In the genomic region with DNA sequence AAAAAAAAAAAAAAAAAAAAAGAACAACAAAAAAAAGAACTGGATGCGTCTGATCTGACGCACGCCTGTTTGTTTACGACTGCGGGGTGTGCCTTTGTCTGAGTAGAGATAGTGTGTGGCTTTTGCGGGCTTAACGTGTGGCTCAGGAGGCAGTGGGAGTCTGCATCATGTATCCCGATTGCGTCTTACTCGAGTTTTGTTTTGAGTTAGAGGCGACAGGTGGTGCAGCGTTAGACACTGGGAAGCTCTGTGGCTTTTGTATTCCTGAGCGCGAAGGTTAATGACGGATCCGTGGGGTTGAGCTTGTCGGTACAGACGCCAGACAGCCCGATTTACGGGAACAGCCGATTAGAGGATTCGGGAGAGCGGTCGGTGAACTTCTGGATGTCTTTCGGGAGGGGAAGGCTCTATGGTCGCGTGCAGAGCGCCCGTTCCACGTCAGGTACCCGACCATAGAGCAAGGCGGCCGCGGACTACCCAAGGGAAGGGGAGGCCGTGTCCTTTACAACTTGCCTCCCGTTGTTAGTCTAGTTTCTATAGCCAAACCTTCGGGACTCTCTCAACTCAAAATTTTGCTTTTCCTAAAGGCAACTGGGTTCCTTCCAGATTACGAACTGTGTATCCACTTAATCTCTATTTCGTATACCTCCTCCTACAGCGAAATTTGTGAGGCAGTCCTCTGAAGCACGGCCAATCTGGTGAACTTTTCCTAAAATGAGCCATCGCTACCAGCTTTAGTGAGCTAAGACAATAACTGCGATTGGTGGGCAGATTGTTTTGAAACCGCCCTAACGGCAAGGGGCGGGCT, we compare ENCODE assay signal across 8 cellular contexts. TPM values are rescaled to one million over a fixed set of nuclear protein-coding genes. Genes with fewer than 3 reads are reported as not detected.
A peak's percentile ranks its signal among the peaks of the same experiment; 100 is the strongest.
DNase-seq lines count a peak whose midpoint lies in the region; ATAC-seq, FAIRE-seq and TF ChIP-seq lines count a peak whose summit lies in the region.

No MANE protein-coding gene starts in this region.

- no peaks in the 10 kb centered on the region for H3K9me3 ChIP-seq in A673 (ENCODE audit: low read depth, low read length, poor library complexity, severe bottlenecking)
- H3K9me3 ChIP-seq in thoracic aorta = no peaks in the 10 kb centered on the region

- intact Hi-C loops in A673 (cut with micrococcal nuclease; ENCODE audit: unreplicated experiment) = loop anchor here (2.0 to 5.0 kb wide), 2 partner anchors 136 to 288 kb away; no protein-coding TSS in a partner anchor

- ATAC-seq in GM18517 (IDR thresholded peaks at IDR 0.05; ENCODE audit: unreplicated experiment) (peak; percentile 8), HG03442 (IDR thresholded peaks at IDR 0.05; ENCODE audit: unreplicated experiment) (peak; percentile 1), omental fat pad (ENCODE audit: low FRiP score) (no peak), thoracic aorta (ENCODE audit: insufficient number of reproducible peaks, low FRiP score, low read depth) (peak; percentile 6)

- H3K4me3 ChIP-seq in A673 (ENCODE audit: low read depth, low read length, poor library complexity, severe bottlenecking) (peak overlapping the region; percentile 76), thoracic aorta (peak overlapping the region; percentile 79)

- CTCF ChIA-PET in A673 (lab: Charles Lee) = interaction anchor here (0.6 to 3.1 kb wide), 9 partner anchors 15 to 1074 kb away, joined by 3 to 49 read pairs (median 3); a partner anchor contains a TSS

- peak overlapping the region; percentile 93 for H3K27ac ChIP-seq in A673 (ENCODE audit: low read depth, low read length, poor library complexity, severe bottlenecking)
- peak overlapping the region; percentile 94 to 95 for H3K27ac ChIP-seq in thoracic aorta

- H3K36me3 ChIP-seq in A673 (ENCODE audit: insufficient read depth, low read length, poor library complexity, severe bottlenecking) (peaks cover 10% of the 10 kb centered on the region), thoracic aorta (peaks cover 21% of the 10 kb centered on the region)

- TSS peak; percentile 87 for BruUV-seq in A673 (replicated peaks; lab: Mats Ljungman, UMichigan)

- POLR2A ChIA-PET in A673 (lab: Charles Lee; ENCODE audit: low non-redundant PET) = interaction anchor here (0.5 kb wide), 1 partner anchor 1153 kb away, joined by 3 read pairs; no protein-coding TSS in a partner anchor

- TF ChIP-seq CTCF in A673 (conservative IDR thresholded peaks at IDR 0.05; ENCODE audit: low read depth, low read length) (no peak), omental fat pad (IDR thresholded peaks at IDR 0.05) (no peak), thoracic aorta (IDR thresholded peaks at IDR 0.05) (no peak)

- peaks cover 8% of the 10 kb centered on the region for H3K4me1 ChIP-seq in A673 (ENCODE audit: insufficient read depth, low read length, poor library complexity, severe bottlenecking)
- H3K4me1 ChIP-seq in thoracic aorta (ENCODE audit: control insufficient read depth in 1 of 2, low read depth in 2 of 2) = peaks cover 18 to 32% of the 10 kb centered on the region in 2 donors

- no peak for DNase-seq in A673 (ENCODE audit: low spot score)
- DNase-seq in RCC 7860 (ENCODE audit: low spot score) = peak; percentile 32
- DNase-seq in activated effector memory CD4-positive, alpha-beta T cell treated with Interleukin-2 at 50 U/mL for 16 hours = peak; percentile 74
- DNase-seq in fibroblast of the conjunctiva (ENCODE audit: low read depth) = peak; percentile 26
- peak; percentile 38 for DNase-seq in omental fat pad (ENCODE audit: low spot score)
- peak; percentile 42 for DNase-seq in thoracic aorta (ENCODE audit: low spot score)

- no peak for FAIRE-seq in RCC 7860 (lab: Jason Lieb, UNC)

- H3K27me3 ChIP-seq in A673 (replicated peaks; ENCODE audit: insufficient read depth, low read depth, low read length, poor library complexity) = no peaks in the 10 kb centered on the region
- no peaks in the 10 kb centered on the region for H3K27me3 ChIP-seq in thoracic aorta (replicated peaks; ENCODE audit: insufficient read depth)

RNA-seq across cellular contexts. Expression of a gene that starts 0.9 kb away (rescaled TPM):
- 342 and 344 TPM in 2 replicates for total RNA-seq in A673 (2021)
- total RNA-seq in omental fat pad = 100 to 1,000 TPM in 3 of 4 donors, 10 to 100 TPM in 1; 92.5 to 173 (median 117) TPM
- 100 to 1,000 TPM; 142 to 147 TPM for total RNA-seq in thoracic aorta

RNA-seq across cellular contexts. Expression of a gene that starts 44.2 kb away (rescaled TPM):
- 0.92 and 1.0 TPM in 2 replicates for total RNA-seq in A673 (2021)
- 100 to 1,000 TPM in 1 of 4 donors, 10 to 100 TPM in 3; 65.8 to 141 (median 78.7) TPM for total RNA-seq in omental fat pad
- total RNA-seq in thoracic aorta = 100 to 1,000 TPM; 138 to 157 TPM

RNA-seq across cellular contexts. Expression of a gene that starts 46.7 kb away (rescaled TPM):
- total RNA-seq in A673 (2021) (40.8 and 41.8 TPM in 2 replicates), omental fat pad (10 to 100 TPM; 11.8 to 16.6 (median 13.9) TPM), thoracic aorta (10 to 100 TPM; 15.2 to 22.4 TPM)

Comparison
In these comparisons a context has a peak if more than half of its experiments do, and no peak if none do; other contexts are left out.
1. RNA of a gene that starts 44.2 kb away (total RNA-seq): 138 to 157 TPM in thoracic aorta and 65.8 to 141 TPM in omental fat pad; 0.92 to 1.0 TPM in A673; every median in the first group is over 10 times any median in the second.